In genomic region chr3:10609134-10609533, GRCh38 we compare ENCODE assay signal across 13 cellular contexts.
"Had no signal": no experiment of that assay in that cellular context is flagged by ENCODE, and none has a peak within 500 bp of the region (broad histone marks: within the 10 kb centered on the region; RNA-seq: fewer than 3 reads in every experiment).

No MANE protein-coding gene starts in this region.

- H3K27ac Mint-ChIP-seq: immature natural killer cell; naive B cell; stimulated activated effector memory CD8-positive, alpha-beta T cell treated with anti-CD3 and anti-CD28 coated beads, Interleukin-12 subunit alpha, Interleukin-12 subunit beta, amount 100 ng/mL, for 72 hours; T-helper 2 cell treated with Interferon-gamma antibody and Interleukin-4, amounts not matched to agents 5 μg/mL and 100 μg/mL, for 36 hours had no signal

- ATAC-seq: esophagus mucosa; lower lobe of right lung; pancreas; stimulated activated effector memory CD8-positive, alpha-beta T cell treated with anti-CD3 and anti-CD28 coated beads, Interleukin-12 subunit alpha, Interleukin-12 subunit beta, amount 100 ng/mL, for 72 hours had no signal

- H3K4me3 Mint-ChIP-seq: immature natural killer cell; naive B cell; neural progenitor cell; stimulated activated effector memory CD8-positive, alpha-beta T cell treated with anti-CD3 and anti-CD28 coated beads, Interleukin-12 subunit alpha, Interleukin-12 subunit beta, amount 100 ng/mL, for 72 hours; T-helper 2 cell treated with Interferon-gamma antibody and Interleukin-4, amounts not matched to agents 5 μg/mL and 100 μg/mL, for 36 hours had no signal

- H3K4me1 Mint-ChIP-seq: immature natural killer cell had no signal

- H3K36me3 Mint-ChIP-seq: immature natural killer cell; neural progenitor cell; stimulated activated effector memory CD8-positive, alpha-beta T cell treated with anti-CD3 and anti-CD28 coated beads, Interleukin-12 subunit alpha, Interleukin-12 subunit beta, amount 100 ng/mL, for 72 hours had no signal

- H3K9me3 Mint-ChIP-seq: immature natural killer cell had no signal

- DNase-seq: activated CD4-positive, alpha-beta T cell treated with anti-CD3 and anti-CD28 coated beads, Interleukin-2, amount 50 U/mL, for 1 hour; activated CD8-positive, alpha-beta memory T cell treated with anti-CD3 and anti-CD28 coated beads for 24 hours; activated naive CD4-positive, alpha-beta T cell treated with Interleukin-2 at 50 U/mL for 16 hours; immature natural killer cell; lower lobe of right lung; naive B cell; pancreas; SW 1271; uterus had no signal
